In the genomic region with DNA sequence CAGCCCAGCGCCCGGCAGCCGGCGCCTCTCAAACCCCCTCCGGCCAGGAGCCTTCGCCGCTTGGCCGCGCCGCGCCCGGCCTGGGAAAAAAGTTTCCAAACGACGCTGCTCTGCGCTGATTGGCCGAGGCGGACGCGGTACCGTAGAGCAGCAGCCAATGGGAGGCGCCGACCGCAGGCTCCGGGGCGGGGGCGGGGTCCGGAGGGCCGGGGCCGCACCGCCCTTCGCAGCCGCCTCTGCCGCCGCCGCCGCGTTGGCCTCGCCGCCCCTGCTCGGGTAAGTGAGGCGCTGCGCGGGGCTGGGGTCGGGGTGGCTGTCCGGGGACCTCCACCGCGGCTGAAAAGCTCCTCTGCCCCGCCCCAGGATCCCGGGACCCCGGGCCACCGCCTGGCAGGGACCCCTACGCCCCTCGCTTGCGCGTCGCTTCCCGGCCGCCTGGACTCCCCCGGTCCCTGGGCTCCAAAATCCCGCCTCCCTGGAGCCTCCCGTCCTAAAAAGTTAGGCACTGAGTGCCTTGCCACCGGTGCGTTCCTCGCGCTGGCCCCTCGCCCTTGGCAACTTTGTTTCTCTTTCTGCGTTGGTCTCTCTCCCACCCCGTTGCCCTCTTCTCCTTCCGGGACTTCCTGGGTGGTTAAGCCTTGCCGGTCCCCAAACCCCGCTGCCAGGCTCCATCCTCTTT, we compare ENCODE assay signal across 8 cellular contexts. TPM values are rescaled to one million over a fixed set of nuclear protein-coding genes. Genes with fewer than 3 reads are reported as not detected.
DNase-seq lines count a peak whose midpoint lies in the region; ATAC-seq and TF ChIP-seq lines count a peak whose summit lies in the region.

A gene with protein sequence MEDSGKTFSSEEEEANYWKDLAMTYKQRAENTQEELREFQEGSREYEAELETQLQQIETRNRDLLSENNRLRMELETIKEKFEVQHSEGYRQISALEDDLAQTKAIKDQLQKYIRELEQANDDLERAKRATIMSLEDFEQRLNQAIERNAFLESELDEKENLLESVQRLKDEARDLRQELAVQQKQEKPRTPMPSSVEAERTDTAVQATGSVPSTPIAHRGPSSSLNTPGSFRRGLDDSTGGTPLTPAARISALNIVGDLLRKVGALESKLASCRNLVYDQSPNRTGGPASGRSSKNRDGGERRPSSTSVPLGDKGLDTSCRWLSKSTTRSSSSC (plus strand): TSS at position 227 of the 679 bp plus-strand sequence. CDS start 14,534 bp downstream, outside the sequence.

- no peaks in the 10 kb centered on the region for H3K9me3 ChIP-seq in spleen

- CTCF ChIA-PET in AG04449 (lab: Yijun Ruan, JAX): interaction anchor here (1.1 to 1.5 kb wide), 2 partner anchors 9 to 33 kb away, joined by 3 read pairs; no protein-coding TSS in a partner anchor

- ATAC-seq in GM18867 (IDR thresholded peaks at IDR 0.05; ENCODE audit: unreplicated experiment) (peak; percentile 80), HG03095 (IDR thresholded peaks at IDR 0.05; ENCODE audit: unreplicated experiment) (peak; percentile 68)

- H3K27ac ChIP-seq in caudate nucleus (ENCODE audit: low read depth, low read length) (peak within 1 kb of the TSS; percentile 82), spleen (peak within 1 kb of the TSS; percentile 79 to 99 (median 96))

- DNase-seq in AG04449 (ENCODE audit: low read depth, low spot score): no peak
- peak; percentile 92 for DNase-seq in NCI-H226
- DNase-seq in activated CD4-positive, CD25-positive, alpha-beta regulatory T cell (lab: John Stamatoyannopoulos, UW): peak; percentile 69 to 79 (median 75)
- DNase-seq in caudate nucleus (lab: John Stamatoyannopoulos, UW): peak in 60 of 61 donors; percentile 17 to 90 (median 80)
- DNase-seq in iris pigment epithelial cell (ENCODE audit: low read depth): peak; percentile 90
- DNase-seq in spleen: peak; percentile 98

- intact Hi-C loops in spleen (cut with DNase I; ENCODE audit: low total_unique reads): no loop called here

- peaks cover 12 to 56% (median 37%) of the 10 kb centered on the region in 6 donors for H3K4me1 ChIP-seq in spleen

- TF ChIP-seq CTCF in AG04449 (IDR thresholded peaks at IDR 0.05; ENCODE audit: insufficient read depth, low read length, missing control alignments) (no peak), spleen (IDR thresholded peaks at IDR 0.05 in 8 of 11, conservative IDR thresholded peaks at IDR 0.05 in 3 of 11) (peak in 2 of 11 experiments; percentile 22 to 33)

- H3K4me3 ChIP-seq in AG04449 (ENCODE audit: low read depth, low read length) (peak within 1 kb of the TSS; percentile 79), spleen (peak within 1 kb of the TSS; percentile 82 to 97 (median 88))

- 0 to 1% (median 0%) methylated on average over 27 to 71 of the region's 71 CpGs for WGBS in spleen, 5 donors

- no peak for TF ChIP-seq POLR2A in spleen (IDR thresholded peaks at IDR 0.05)

- POLR2A ChIA-PET in AG04449 (lab: Yijun Ruan, JAX): no interaction called here

- H3K36me3 ChIP-seq in spleen: peaks cover 0 to 35% (median 0%) of the 10 kb centered on the region in 6 donors

- no peaks in the 10 kb centered on the region for H3K27me3 ChIP-seq in spleen (replicated peaks in 1 of 7)

RNA-seq across cellular contexts. Expression of the gene that starts here (rescaled TPM):
- total RNA-seq in spleen: 10 to 100 TPM; 52.6 to 69.6 (median 60.6) TPM
- polyA plus RNA-seq in spleen: 10 to 100 TPM in 2 of 3 donors, 1 to 10 TPM in 1; 8.7 to 20.0 (median 10.6) TPM
